ENCODE assay signal across 8 cellular contexts in genomic region chr10:95756796-95757657, GRCh38. TPM values are rescaled to one million over a fixed set of nuclear protein-coding genes. Genes with fewer than 3 reads are reported as not detected.
A peak's percentile ranks its signal among the peaks of the same experiment; 100 is the strongest.
DNase-seq lines count a peak whose midpoint lies in the region; ATAC-seq and TF ChIP-seq lines count a peak whose summit lies in the region.

No MANE protein-coding gene starts in this region.

- intact Hi-C loops in uterus (cut with DNase I; ENCODE audit: low total_unique reads) (no loop called here), PC-3 (cut with micrococcal nuclease) (no loop called here)

- no peaks in the 10 kb centered on the region for H3K9me3 Mint-ChIP-seq in activated T-cell treated with anti-CD3 and anti-CD28 coated beads, Interleukin-2, amount 50 U/mL, for 4 hours

- H3K4me3 Mint-ChIP-seq in activated T-cell treated with anti-CD3 and anti-CD28 coated beads, Interleukin-2, amount 50 U/mL, for 4 hours, result peak overlapping the region; percentile 62

- no peaks in the 10 kb centered on the region for H3K9me2 ChIP-seq in PC-3 (replicated peaks; ENCODE audit: low read length)

- H3K4me1 ChIP-seq in uterus, result peaks cover 0 to 5% of the 10 kb centered on the region in 2 donors
- no peaks in the 10 kb centered on the region for H3K4me1 ChIP-seq in effector memory CD4-positive, alpha-beta T cell (ENCODE audit: control insufficient read depth, insufficient read depth, low read length, poor library complexity, severe bottlenecking)
- H3K4me1 ChIP-seq in PC-3 (ENCODE audit: insufficient read depth, low read length), result no peaks in the 10 kb centered on the region

- H3K36me3 Mint-ChIP-seq in activated T-cell treated with anti-CD3 and anti-CD28 coated beads, Interleukin-2, amount 50 U/mL, for 4 hours (ENCODE audit: insufficient read depth), result no peaks in the 10 kb centered on the region

- no peak for TF ChIP-seq CTCF in uterus (IDR thresholded peaks at IDR 0.05)
- no peak for TF ChIP-seq CTCF in PC-3 (conservative IDR thresholded peaks at IDR 0.05; ENCODE audit: low read depth, low read length)

- TF ChIP-seq POLR2A in uterus (IDR thresholded peaks at IDR 0.05), result no peak

- BruUV-seq in PC-3 (replicated peaks; lab: Mats Ljungman, UMichigan), result no TSS peak

- no peaks in the 10 kb centered on the region for H3K9me3 ChIP-seq in uterus
- H3K9me3 ChIP-seq in effector memory CD4-positive, alpha-beta T cell (ENCODE audit: control insufficient read depth, low read length), result no peaks in the 10 kb centered on the region
- H3K9me3 ChIP-seq in PC-3 (ENCODE audit: low read length), result no peaks in the 10 kb centered on the region

- H3K27ac ChIP-seq in cingulate gyrus (ENCODE audit: low read depth, low read length) (peak overlapping the region; percentile 41), uterus (peak overlapping the region; percentile 74 to 92), PC-3 (ENCODE audit: low read length) (no peak overlapping the region)
- no peak overlapping the region for H3K27ac ChIP-seq in effector memory CD4-positive, alpha-beta T cell (ENCODE audit: insufficient read depth, low read length, poor library complexity, severe bottlenecking)

- H4K20me1 ChIP-seq in PC-3 (ENCODE audit: low read length), result no peaks in the 10 kb centered on the region

- no peak overlapping the region for H2AFZ ChIP-seq in PC-3 (ENCODE audit: low read length)

- POLR2A ChIA-PET in PC-3 (lab: Charles Lee; ENCODE audit: unreplicated experiment), result no interaction called here

- H3K36me3 ChIP-seq in uterus (no peaks in the 10 kb centered on the region), PC-3 (ENCODE audit: low read depth, low read length) (no peaks in the 10 kb centered on the region)
- H3K36me3 ChIP-seq in effector memory CD4-positive, alpha-beta T cell (ENCODE audit: control insufficient read depth, insufficient read depth, low read length), result no peaks in the 10 kb centered on the region

- H3K4me1 Mint-ChIP-seq in activated T-cell treated with anti-CD3 and anti-CD28 coated beads, Interleukin-2, amount 50 U/mL, for 4 hours (ENCODE audit: low read depth), result peaks cover 25% of the 10 kb centered on the region

- H3K4me3 ChIP-seq in uterus, result peak overlapping the region; percentile 25 to 44
- no peak overlapping the region for H3K4me3 ChIP-seq in effector memory CD4-positive, alpha-beta T cell (ENCODE audit: insufficient read depth, low read depth, low read length, poor library complexity, severe bottlenecking)
- H3K4me3 ChIP-seq in PC-3 (ENCODE audit: low read length), result no peak overlapping the region

- DNase-seq in activated T-cell treated with anti-CD3 and anti-CD28 coated beads, Interleukin-2, amount 50 U/mL, for 4 hours, result no peak
- DNase-seq in activated T-cell treated with anti-CD3 and anti-CD28 coated beads, Interleukin-2, amount 50 U/mL, for 1 hour, result no peak
- DNase-seq in myocyte (ENCODE audit: low read depth) (peak; percentile 10), uterus (no peak), PC-3 (no peak)
- no peak for DNase-seq in effector memory CD4-positive, alpha-beta T cell

- H3F3A ChIP-seq in PC-3 (ENCODE audit: low read length, unreplicated experiment), result no peaks in the 10 kb centered on the region

- no peak for ATAC-seq in activated T-cell treated with anti-CD3 and anti-CD28 coated beads, Interleukin-2, amount 50 U/mL, for 4 hours
- ATAC-seq in PC-3 (no peak), GM21526 (IDR thresholded peaks at IDR 0.05; ENCODE audit: low FRiP score, unreplicated experiment) (no peak)

- no peak overlapping the region for H3K4me2 ChIP-seq in PC-3 (ENCODE audit: low read length)

- no peaks in the 10 kb centered on the region for H3K79me2 ChIP-seq in PC-3 (ENCODE audit: low read length)

- H3K27me3 Mint-ChIP-seq in activated T-cell treated with anti-CD3 and anti-CD28 coated beads, Interleukin-2, amount 50 U/mL, for 4 hours (ENCODE audit: low read depth), result peaks cover 13% of the 10 kb centered on the region

- CTCF ChIA-PET in PC-3 (lab: Charles Lee), result no interaction called here

- H3K9ac ChIP-seq in PC-3 (ENCODE audit: low read length), result no peak overlapping the region

- H3K27me3 ChIP-seq in uterus (no peaks in the 10 kb centered on the region), PC-3 (ENCODE audit: low read length) (peaks cover 30% of the 10 kb centered on the region)
- H3K27me3 ChIP-seq in effector memory CD4-positive, alpha-beta T cell (replicated peaks; ENCODE audit: control insufficient read depth, insufficient read depth, low read length, poor library complexity, severe bottlenecking), result no peaks in the 10 kb centered on the region

RNA-seq across cellular contexts. Expression of gene ENTPD1, which starts 1.1 kb away (rescaled TPM):
- total RNA-seq in activated T-cell treated with anti-CD3 and anti-CD28 coated beads, Interleukin-2, amount 50 U/mL, for 4 hours, result under 1 TPM; 0.23 to 0.66 (median 0.57) TPM
- 0.21 and 1.0 TPM in 2 replicates for total RNA-seq in myocyte
- 0.64 TPM for polyA plus RNA-seq in myocyte (2012)
- total RNA-seq in uterus, result 10 to 100 TPM; 42.4 to 99.5 (median 69.5) TPM
- total RNA-seq in PC-3 (2014; rRNA removed), result not detected in 2 replicates

Comparison
In these comparisons a context has a peak if more than half of its experiments do, and no peak if none do; other contexts are left out.
1. H3K27ac ChIP-seq: peak in cingulate gyrus (single experiment) and uterus (2 of 2); none in effector memory CD4-positive, alpha-beta T cell (single experiment) and PC-3 (single experiment).
2. H3K4me3 ChIP-seq: peak in uterus (2 of 2); none in effector memory CD4-positive, alpha-beta T cell (single experiment) and PC-3 (single experiment).
3. RNA of gene ENTPD1, which starts 1.1 kb away (total RNA-seq): 42.4 to 99.5 TPM in uterus; 0.23 to 0.66 TPM in activated T-cell treated with anti-CD3 and anti-CD28 coated beads, Interleukin-2, amount 50 U/mL, for 4 hours, 0.21 to 1.0 TPM in myocyte and not detected in PC-3; every median in the first group is over 10 times any median in the second.